10 cellular contexts compared by ENCODE assay signal in genomic region chr15:74427607-74428441, GRCh38. TPM values are rescaled to one million over a fixed set of nuclear protein-coding genes. Genes with fewer than 3 reads are reported as not detected.
A peak's percentile ranks its signal among the peaks of the same experiment; 100 is the strongest.
DNase-seq lines count a peak whose midpoint lies in the region; ATAC-seq, FAIRE-seq and TF ChIP-seq lines count a peak whose summit lies in the region.
"Had no signal": no experiment of that assay in that cellular context is flagged by ENCODE, and none has a peak within 500 bp of the region (broad histone marks: within the 10 kb centered on the region; RNA-seq: fewer than 3 reads in every experiment).

No MANE protein-coding gene starts in this region.

- H3K4me3 ChIP-seq in IMR-90 (ENCODE audit: insufficient read depth, low read depth, low read length) (no peak overlapping the region), GM12878 (peak overlapping the region; percentile 98)

- CTCF ChIA-PET in activated CD4-positive, alpha-beta memory T cell treated with anti-CD3 and anti-CD28 coated beads for 36 hours (lab: Charles Lee): interaction anchor here (0.6 to 26.9 kb wide), 3 partner anchors 13 to 204 kb away, joined by 3 to 652 read pairs (median 3); no protein-coding TSS in a partner anchor
- CTCF ChIA-PET in activated CD4-positive, alpha-beta memory T cell treated with anti-CD3 and anti-CD28 coated beads, Interleukin-2, amount 10 ng/mL, durations not matched to agents 7 days and 5 days (lab: Charles Lee): interaction anchor here (1.2 kb wide), 1 partner anchor 112 kb away, joined by 3 read pairs; no protein-coding TSS in a partner anchor
- CTCF ChIA-PET in IMR-90 (lab: Yijun Ruan, JAX): no interaction called here
- CTCF ChIA-PET in GM12878 (lab: Yijun Ruan, JAX): interaction anchor here (0.6 to 22.3 kb wide), 7 partner anchors 8 to 886 kb away, joined by 3 to 655 read pairs (median 8); partner anchors contain the start of gene CYP11A1

- DNase-seq in activated CD4-positive, alpha-beta memory T cell treated with anti-CD3 and anti-CD28 coated beads for 36 hours: no peak
- no peak for DNase-seq in activated CD4-positive, alpha-beta memory T cell treated with anti-CD3 and anti-CD28 coated beads, Interleukin-2, amount 10 ng/mL, durations not matched to agents 7 days and 5 days
- DNase-seq in IMR-90: no peak
- no peak for DNase-seq in GM12878 (ENCODE audit: low read depth, low spot score)
- DNase-seq in stimulated activated effector memory CD8-positive, alpha-beta T cell treated with anti-CD3 and anti-CD28 coated beads, Interleukin-12 subunit alpha, Interleukin-12 subunit beta, amount 100 ng/mL, for 72 hours (ENCODE audit: low spot score in 2 of 2): no peak
- no peak for DNase-seq in RKO (ENCODE audit: low spot score)
- no peak for DNase-seq in MV-4-11 (lab: John Stamatoyannopoulos, UW)
- DNase-seq: activated gamma-delta T cell, left ventricle myocardium superior had no signal

- H3K27me3 ChIP-seq in IMR-90 (ENCODE audit: control insufficient read depth, insufficient read depth, low read length) (no peaks in the 10 kb centered on the region), GM12878 (replicated peaks in 1 of 2; ENCODE audit: control insufficient read depth in 2 of 2, insufficient read depth in 2 of 2, low read length in 1 of 2) (no peaks in the 10 kb centered on the region)

- no peak overlapping the region for H3K56ac ChIP-seq in IMR-90 (ENCODE audit: extremely low read depth, insufficient read depth, low read length)

- no peak for TF ChIP-seq POLR2A in IMR-90 (IDR thresholded peaks at IDR 0.05; ENCODE audit: low read depth, low read length)
- TF ChIP-seq POLR2A in GM12878 (IDR thresholded peaks at IDR 0.05; ENCODE audit: low read depth, low read length): no peak

- TF ChIP-seq RAD21 in IMR-90 (IDR thresholded peaks at IDR 0.05; ENCODE audit: low read length) (no peak), GM12878 (IDR thresholded peaks at IDR 0.05; ENCODE audit: insufficient read depth, low read depth, low read length) (no peak)

- H3K79me2 ChIP-seq in GM12878 (ENCODE audit: control insufficient read depth, insufficient read depth, low read length): peaks cover 100% of the 10 kb centered on the region

- no peak overlapping the region for H3K27ac ChIP-seq in IMR-90 (ENCODE audit: insufficient read depth, low read length)
- H3K27ac ChIP-seq in GM12878 (ENCODE audit: control insufficient read depth, insufficient read depth): peak overlapping the region; percentile 84

- H3K4me3 Mint-ChIP-seq in activated CD4-positive, alpha-beta memory T cell treated with anti-CD3 and anti-CD28 coated beads for 36 hours: no peak overlapping the region
- no peak overlapping the region for H3K4me3 Mint-ChIP-seq in activated CD4-positive, alpha-beta memory T cell treated with anti-CD3 and anti-CD28 coated beads, Interleukin-2, amount 10 ng/mL, durations not matched to agents 7 days and 5 days
- H3K4me3 Mint-ChIP-seq in stimulated activated effector memory CD8-positive, alpha-beta T cell treated with anti-CD3 and anti-CD28 coated beads, Interleukin-12 subunit alpha, Interleukin-12 subunit beta, amount 100 ng/mL, for 72 hours: peak overlapping the region; percentile 85

- no peak overlapping the region for H4K91ac ChIP-seq in IMR-90 (ENCODE audit: insufficient read depth, low read depth, low read length)

- RAD21 ChIA-PET in GM12878 (lab: Charles Lee; ENCODE audit: unreplicated experiment): interaction anchor here (0.6 to 24.4 kb wide), 6 partner anchors 7 to 52 kb away, joined by 3 to 496 read pairs (median 18); no protein-coding TSS in a partner anchor

- no peak overlapping the region for H2BK5ac ChIP-seq in IMR-90 (ENCODE audit: low read depth, low read length, poor library complexity, severe bottlenecking)

- H3K27me3 Mint-ChIP-seq in activated CD4-positive, alpha-beta memory T cell treated with anti-CD3 and anti-CD28 coated beads for 36 hours: no peaks in the 10 kb centered on the region
- H3K27me3 Mint-ChIP-seq in activated CD4-positive, alpha-beta memory T cell treated with anti-CD3 and anti-CD28 coated beads, Interleukin-2, amount 10 ng/mL, durations not matched to agents 7 days and 5 days: peaks cover 4% of the 10 kb centered on the region

- no peak overlapping the region for H3K14ac ChIP-seq in IMR-90 (replicated peaks; ENCODE audit: low read depth, low read length)

- H4K20me1 ChIP-seq in IMR-90 (ENCODE audit: insufficient read depth, low read length): peaks cover 50% of the 10 kb centered on the region
- peaks cover 30% of the 10 kb centered on the region for H4K20me1 ChIP-seq in GM12878 (ENCODE audit: control insufficient read depth, insufficient read depth)

- intact Hi-C loops in activated CD4-positive, alpha-beta memory T cell treated with anti-CD3 and anti-CD28 coated beads for 36 hours (cut with micrococcal nuclease): no loop called here
- intact Hi-C loops in IMR-90 (cut with micrococcal nuclease) (no loop called here), GM12878 (cut with micrococcal nuclease; ENCODE audit: unreplicated experiment) (loop anchor here (2.0 kb wide), 1 partner anchor 23 kb away; no protein-coding TSS in a partner anchor)

- SMC1A ChIA-PET in GM12878 (lab: Charles Lee; ENCODE audit: uncharacterized antibody, unreplicated experiment): interaction anchor here (1.0 to 25.4 kb wide), 6 partner anchors 8 to 47 kb away, joined by 3 to 544 read pairs (median 34); no protein-coding TSS in a partner anchor

- peaks cover 47% of the 10 kb centered on the region for H3K9me1 ChIP-seq in IMR-90 (ENCODE audit: insufficient read depth, low read length)

- H4K8ac ChIP-seq in IMR-90 (ENCODE audit: low read depth in 2 of 2, low read length in 2 of 2): no peak overlapping the region

- no peaks in the 10 kb centered on the region for H3K36me3 ChIP-seq in IMR-90 (ENCODE audit: control insufficient read depth, insufficient read depth, low read length)
- peaks cover 21 to 22% of the 10 kb centered on the region in 2 experiments; a peak in 3 of 4 replicates for H3K36me3 ChIP-seq in GM12878 (ENCODE audit: control insufficient read depth in 2 of 2, insufficient read depth in 2 of 2, low read length in 1 of 2)

- TF ChIP-seq CTCF in IMR-90 (conservative IDR thresholded peaks at IDR 0.05; ENCODE audit: low read depth, low read length) (no peak), GM12878 (IDR thresholded peaks at IDR 0.05 in 2 of 3, conservative IDR thresholded peaks at IDR 0.05 in 1 of 3; ENCODE audit: control insufficient read depth in 2 of 3, extremely low read depth in 1 of 3, insufficient read depth in 1 of 3, low read depth in 3 of 3, low read length in 3 of 3) (no peak)

- no peaks in the 10 kb centered on the region for H3K9me3 Mint-ChIP-seq in activated CD4-positive, alpha-beta memory T cell treated with anti-CD3 and anti-CD28 coated beads for 36 hours
- no peaks in the 10 kb centered on the region for H3K9me3 Mint-ChIP-seq in activated CD4-positive, alpha-beta memory T cell treated with anti-CD3 and anti-CD28 coated beads, Interleukin-2, amount 10 ng/mL, durations not matched to agents 7 days and 5 days
- H3K9me3 Mint-ChIP-seq in stimulated activated effector memory CD8-positive, alpha-beta T cell treated with anti-CD3 and anti-CD28 coated beads, Interleukin-12 subunit alpha, Interleukin-12 subunit beta, amount 100 ng/mL, for 72 hours: no peaks in the 10 kb centered on the region

- dilution Hi-C loops in IMR-90 (cut with HindIII; ENCODE audit: low sequenced_read_pairs, unreplicated experiment): no loop called here

- H2AK5ac ChIP-seq in IMR-90 (ENCODE audit: low read depth, low read length): no peak overlapping the region

- 88% methylated on average over 5 of the region's 9 CpGs; no CpG with 5 or more reads in 1 of the 2 experiments for WGBS in IMR-90 (ENCODE audit: extremely low coverage in 2 of 2, insufficient read length in 1 of 2), 2 experiments
- WGBS in GM12878 (ENCODE audit: insufficient coverage, insufficient replicate concordance, low lambda C conversion rate, missing lambda C conversion rate): 19% methylated on average over 9 of the region's 9 CpGs

- no peak overlapping the region for H2AFZ ChIP-seq in IMR-90 (replicated peaks; ENCODE audit: low read length, poor library complexity)
- H2AFZ ChIP-seq in GM12878 (ENCODE audit: control insufficient read depth, low read depth, low read length): no peak overlapping the region

- no peak overlapping the region for H2BK20ac ChIP-seq in IMR-90 (ENCODE audit: low read depth, low read length)

- H3K79me1 ChIP-seq in IMR-90 (ENCODE audit: low read depth in 1 of 2, low read length in 2 of 2): peaks cover 15 to 91% of the 10 kb centered on the region in 2 experiments; a peak in 3 of 4 replicates

- no peak overlapping the region for H2BK120ac ChIP-seq in IMR-90 (ENCODE audit: low read depth, low read length)

- no peak overlapping the region for H4K5ac ChIP-seq in IMR-90 (ENCODE audit: low read depth, low read length)

- H2BK15ac ChIP-seq in IMR-90 (ENCODE audit: low read depth, low read length): no peak overlapping the region

- FAIRE-seq in GM12878 (lab: Jason Lieb, UNC): no peak

- no peak overlapping the region for H3K23ac ChIP-seq in IMR-90 (ENCODE audit: low read depth, low read length)

- peak overlapping the region; percentile 42 for H3K27ac Mint-ChIP-seq in activated CD4-positive, alpha-beta memory T cell treated with anti-CD3 and anti-CD28 coated beads for 36 hours
- no peak overlapping the region for H3K27ac Mint-ChIP-seq in activated CD4-positive, alpha-beta memory T cell treated with anti-CD3 and anti-CD28 coated beads, Interleukin-2, amount 10 ng/mL, durations not matched to agents 7 days and 5 days
- H3K27ac Mint-ChIP-seq in stimulated activated effector memory CD8-positive, alpha-beta T cell treated with anti-CD3 and anti-CD28 coated beads, Interleukin-12 subunit alpha, Interleukin-12 subunit beta, amount 100 ng/mL, for 72 hours: peak overlapping the region; percentile 60

- no peaks in the 10 kb centered on the region for H3K9me3 ChIP-seq in IMR-90 (ENCODE audit: control insufficient read depth, insufficient read depth, low read length)
- no peaks in the 10 kb centered on the region for H3K9me3 ChIP-seq in GM12878 (replicated peaks; ENCODE audit: control insufficient read depth, insufficient read depth, low read length)

- POLR2A ChIA-PET in activated CD4-positive, alpha-beta memory T cell treated with anti-CD3 and anti-CD28 coated beads for 36 hours (lab: Charles Lee): interaction anchor here (1.2 kb wide), 1 partner anchor 10 kb away, joined by 3 read pairs; no protein-coding TSS in a partner anchor
- POLR2A ChIA-PET in activated CD4-positive, alpha-beta memory T cell treated with anti-CD3 and anti-CD28 coated beads, Interleukin-2, amount 10 ng/mL, durations not matched to agents 7 days and 5 days (lab: Charles Lee): interaction anchor here (1.2 kb wide), 2 partner anchors 8 to 43 kb away, joined by 3 to 4 read pairs; no protein-coding TSS in a partner anchor
- POLR2A ChIA-PET in IMR-90 (lab: Charles Lee; ENCODE audit: unreplicated experiment) (no interaction called here), GM12878 (lab: Charles Lee) (interaction anchor here (1.0 to 16.6 kb wide), 7 partner anchors 11 to 188 kb away, joined by 3 to 325 read pairs (median 4); partner anchors contain the start of genes CLK3 and UBL7)

- H3K18ac ChIP-seq in IMR-90 (ENCODE audit: low read depth, low read length): no peak overlapping the region

- peaks cover 71% of the 10 kb centered on the region for H3K4me1 Mint-ChIP-seq in activated CD4-positive, alpha-beta memory T cell treated with anti-CD3 and anti-CD28 coated beads for 36 hours (ENCODE audit: low read depth)
- peaks cover 18% of the 10 kb centered on the region for H3K4me1 Mint-ChIP-seq in activated CD4-positive, alpha-beta memory T cell treated with anti-CD3 and anti-CD28 coated beads, Interleukin-2, amount 10 ng/mL, durations not matched to agents 7 days and 5 days
- peaks cover 96% of the 10 kb centered on the region for H3K4me1 Mint-ChIP-seq in stimulated activated effector memory CD8-positive, alpha-beta T cell treated with anti-CD3 and anti-CD28 coated beads, Interleukin-12 subunit alpha, Interleukin-12 subunit beta, amount 100 ng/mL, for 72 hours

- TF ChIP-seq EP300 in GM12878 (IDR thresholded peaks at IDR 0.05; ENCODE audit: borderline replicate concordance in 1 of 2, control insufficient read depth in 1 of 2, low read depth in 2 of 2, low read length in 2 of 2): no peak

- no peak overlapping the region for H3K4ac ChIP-seq in IMR-90 (ENCODE audit: low read depth, low read length)

- no peak overlapping the region for H3K4me2 ChIP-seq in IMR-90 (ENCODE audit: low read depth, low read length)
- peak overlapping the region; percentile 97 for H3K4me2 ChIP-seq in GM12878 (ENCODE audit: control insufficient read depth, insufficient read depth)

- peak overlapping the region; percentile 65 for H2AK9ac ChIP-seq in IMR-90 (replicated peaks; ENCODE audit: low read depth, low read length, poor library complexity)

- in situ Hi-C loops in IMR-90 (cut with MboI; ENCODE audit: low sequenced_read_pairs) (no loop called here), GM12878 (cut with MboI) (no loop called here)

- BruUV-seq in IMR-90 (replicated peaks; lab: Mats Ljungman, UMichigan) (no TSS peak), GM12878 (replicated peaks; lab: Mats Ljungman, UMichigan) (no TSS peak)

- no peak overlapping the region for H3K9ac ChIP-seq in IMR-90 (ENCODE audit: low read depth, low read length)
- H3K9ac ChIP-seq in GM12878 (ENCODE audit: control insufficient read depth, insufficient read depth, low read length): peak overlapping the region; percentile 76

- H3K4me1 ChIP-seq in IMR-90 (ENCODE audit: control insufficient read depth, insufficient read depth, low read length) (peaks cover 31% of the 10 kb centered on the region), GM12878 (ENCODE audit: control insufficient read depth, insufficient read depth, low read length) (peaks cover 64% of the 10 kb centered on the region)

- ATAC-seq in IMR-90 (ENCODE audit: low read depth): no peak
- peak; percentile 1 for ATAC-seq in GM12878
- ATAC-seq in stimulated activated effector memory CD8-positive, alpha-beta T cell treated with anti-CD3 and anti-CD28 coated beads, Interleukin-12 subunit alpha, Interleukin-12 subunit beta, amount 100 ng/mL, for 72 hours: no peak
- ATAC-seq in GM19035 (IDR thresholded peaks at IDR 0.05; ENCODE audit: unreplicated experiment): no peak
- ATAC-seq: left ventricle myocardium superior had no signal

- peaks cover 50% of the 10 kb centered on the region for H3K36me3 Mint-ChIP-seq in activated CD4-positive, alpha-beta memory T cell treated with anti-CD3 and anti-CD28 coated beads for 36 hours
- no peaks in the 10 kb centered on the region for H3K36me3 Mint-ChIP-seq in activated CD4-positive, alpha-beta memory T cell treated with anti-CD3 and anti-CD28 coated beads, Interleukin-2, amount 10 ng/mL, durations not matched to agents 7 days and 5 days (ENCODE audit: low read depth)
- peaks cover 99% of the 10 kb centered on the region for H3K36me3 Mint-ChIP-seq in stimulated activated effector memory CD8-positive, alpha-beta T cell treated with anti-CD3 and anti-CD28 coated beads, Interleukin-12 subunit alpha, Interleukin-12 subunit beta, amount 100 ng/mL, for 72 hours

RNA-seq across cellular contexts. Expression of gene SEMA7A, which starts 5.9 kb away (rescaled TPM):
- 10 to 100 TPM; 65.9 to 68.4 TPM for total RNA-seq in activated CD4-positive, alpha-beta memory T cell treated with anti-CD3 and anti-CD28 coated beads for 36 hours
- total RNA-seq in activated CD4-positive, alpha-beta memory T cell treated with anti-CD3 and anti-CD28 coated beads, Interleukin-2, amount 10 ng/mL, durations not matched to agents 7 days and 5 days: 1 to 10 TPM; 3.8 to 4.3 TPM
- total RNA-seq in IMR-90 (2012; rRNA removed) (27.8 and 30.5 TPM in 2 replicates), GM12878 (2014; rRNA removed) (56.3 and 58.3 TPM in 2 replicates), GM12878 (2014; rRNA removed; fragmentation: Illumina TruSeq; extraction: Trizol) (48.7 and 52.9 TPM in 2 replicates), GM12878 (2021) (112 and 114 TPM in 2 replicates)
- polyA plus RNA-seq in IMR-90 (2012; rRNA removed) (87.3 and 88.1 TPM in 2 replicates), GM12878 (2011; rRNA removed) (37.6 and 65.2 TPM in 2 replicates), GM12878 (2014; fragmentation: Illumina TruSeq; extraction: Trizol) (47.9 and 70.5 TPM in 2 replicates), GM12878 (2014; fragmentation: Nextera tagmentation; extraction: Ambion mirVana) (1 to 10 TPM in 1 of 2 experiments, under 1 TPM in 1; 0.08 to 1.1 TPM), GM12878 (2014; rRNA removed) (99.1 and 99.2 TPM in 2 replicates), GM12878 (2016; fragmentation: Nextera tagmentation; extraction: Ambion mirVana) (10 to 100 TPM; 13.3 to 15.6 TPM)
- polyA plus RNA-seq in IMR-90 (2012; cell fraction: cytosol; rRNA removed): 46.2 and 68.0 TPM in 2 replicates
- 57.3 and 104 TPM in 2 replicates for polyA plus RNA-seq in IMR-90 (2012; cell fraction: nucleus; rRNA removed; ENCODE audit: low replicate concordance)
- total RNA-seq in GM12878 (2013; cell fraction: nucleolus; rRNA removed): 137 and 160 TPM in 2 replicates
- 33.6 TPM for polyA plus RNA-seq in GM12878 (2011; ENCODE audit: low read depth)
- polyA plus RNA-seq in GM12878 (2011; cell fraction: cytosol; rRNA removed): 115 and 126 TPM in 2 replicates
- 208 and 229 TPM in 2 replicates for polyA plus RNA-seq in GM12878 (2011; cell fraction: nucleus; rRNA removed)
- polyA plus RNA-seq in GM12878 (2012): 60.0 and 110 TPM in 2 replicates
- 75.6 and 130 TPM in 2 replicates for polyA minus RNA-seq in GM12878 (2011; rRNA and poly(A)+ RNA removed)
- 48.1 and 52.4 TPM in 2 replicates for polyA minus RNA-seq in GM12878 (2011; cell fraction: cytosol; rRNA and poly(A)+ RNA removed)
- 48.2 and 63.7 TPM in 2 replicates for polyA minus RNA-seq in GM12878 (2011; cell fraction: nucleus; rRNA and poly(A)+ RNA removed)

RNA-seq across cellular contexts. Expression of gene UBL7, which starts 33.1 kb away (rescaled TPM):
- total RNA-seq in activated CD4-positive, alpha-beta memory T cell treated with anti-CD3 and anti-CD28 coated beads for 36 hours: 10 to 100 TPM; 52.3 to 58.2 TPM
- 10 to 100 TPM; 54.7 to 61.3 TPM for total RNA-seq in activated CD4-positive, alpha-beta memory T cell treated with anti-CD3 and anti-CD28 coated beads, Interleukin-2, amount 10 ng/mL, durations not matched to agents 7 days and 5 days
- total RNA-seq in IMR-90 (2012; rRNA removed) (57.8 and 68.1 TPM in 2 replicates), GM12878 (2014; rRNA removed) (106 and 107 TPM in 2 replicates), GM12878 (2014; rRNA removed; fragmentation: Illumina TruSeq; extraction: Trizol) (44.3 and 46.6 TPM in 2 replicates), GM12878 (2021) (81.3 and 84.8 TPM in 2 replicates)
- polyA plus RNA-seq in IMR-90 (2012; rRNA removed) (78.4 and 80.1 TPM in 2 replicates), GM12878 (2011; rRNA removed) (72.6 and 89.7 TPM in 2 replicates), GM12878 (2014; fragmentation: Illumina TruSeq; extraction: Trizol) (61.3 and 90.5 TPM in 2 replicates), GM12878 (2014; fragmentation: Nextera tagmentation; extraction: Ambion mirVana) (10 to 100 TPM; 25.9 to 59.1 TPM), GM12878 (2014; rRNA removed) (117 and 135 TPM in 2 replicates), GM12878 (2016; fragmentation: Nextera tagmentation; extraction: Ambion mirVana) (100 to 1,000 TPM; 123 to 145 TPM)
- polyA plus RNA-seq in IMR-90 (2012; cell fraction: cytosol; rRNA removed): 64.2 and 85.0 TPM in 2 replicates
- polyA plus RNA-seq in IMR-90 (2012; cell fraction: nucleus; rRNA removed; ENCODE audit: low replicate concordance): 21.3 and 32.0 TPM in 2 replicates
- total RNA-seq in GM12878 (2013; cell fraction: nucleolus; rRNA removed): 22.7 and 26.2 TPM in 2 replicates
- polyA plus RNA-seq in GM12878 (2011; ENCODE audit: low read depth): 33.5 TPM
- polyA plus RNA-seq in GM12878 (2011; cell fraction: cytosol; rRNA removed): 138 and 156 TPM in 2 replicates
- polyA plus RNA-seq in GM12878 (2011; cell fraction: nucleus; rRNA removed): 60.8 and 62.4 TPM in 2 replicates
- 57.3 and 69.1 TPM in 2 replicates for polyA plus RNA-seq in GM12878 (2012)
- 79.1 and 122 TPM in 2 replicates for polyA minus RNA-seq in GM12878 (2011; rRNA and poly(A)+ RNA removed)
- polyA minus RNA-seq in GM12878 (2011; cell fraction: cytosol; rRNA and poly(A)+ RNA removed): 32.5 and 36.5 TPM in 2 replicates
- 17.3 and 22.1 TPM in 2 replicates for polyA minus RNA-seq in GM12878 (2011; cell fraction: nucleus; rRNA and poly(A)+ RNA removed)
